In genomic region chr17:34199932-34200534, GRCh38 we compare ENCODE assay signal across 8 cellular contexts. TPM values are rescaled to one million over a fixed set of nuclear protein-coding genes. Genes with fewer than 3 reads are reported as not detected.
DNase-seq lines count a peak whose midpoint lies in the region; ATAC-seq and TF ChIP-seq lines count a peak whose summit lies in the region.

No MANE protein-coding gene starts in this region.

- no peaks in the 10 kb centered on the region for H3K27me3 ChIP-seq in CD4-positive, alpha-beta memory T cell (ENCODE audit: insufficient read depth, low read length)

- peak overlapping the region in 1 of 8 donors; percentile 41 for H3K4me3 Mint-ChIP-seq in CD4-positive, alpha-beta memory T cell
- H3K4me3 Mint-ChIP-seq in immature natural killer cell, result no peak overlapping the region

- ATAC-seq in GM18909 (IDR thresholded peaks at IDR 0.05; ENCODE audit: poor library complexity, unreplicated experiment), result no peak

- no peaks in the 10 kb centered on the region for H3K9me3 ChIP-seq in CD4-positive, alpha-beta memory T cell (ENCODE audit: control insufficient read depth in 1 of 2, low read length in 2 of 2)

- no peaks in the 10 kb centered on the region for H3K4me1 ChIP-seq in CD4-positive, alpha-beta memory T cell (ENCODE audit: insufficient read depth, low read length)

- H3K9me3 Mint-ChIP-seq in CD4-positive, alpha-beta memory T cell, result peaks cover 0 to 2% (median 0%) of the 10 kb centered on the region in 8 donors
- no peaks in the 10 kb centered on the region for H3K9me3 Mint-ChIP-seq in immature natural killer cell

- H3K27me3 Mint-ChIP-seq in CD4-positive, alpha-beta memory T cell, result peaks cover 14 to 24% of the 10 kb centered on the region in 2 donors
- H3K27me3 Mint-ChIP-seq in immature natural killer cell (ENCODE audit: low read depth in 3 of 3), result peaks cover 2 to 4% (median 4%) of the 10 kb centered on the region in 3 donors

- H3K4me3 ChIP-seq in CD4-positive, alpha-beta memory T cell (ENCODE audit: low read length in 2 of 2), result no peak overlapping the region

- H3K36me3 ChIP-seq in CD4-positive, alpha-beta memory T cell (ENCODE audit: insufficient read depth, low read length), result no peaks in the 10 kb centered on the region

- CTCF ChIA-PET in CD4-positive, alpha-beta memory T cell (lab: Charles Lee; ENCODE audit: partially characterized antibody), result interaction anchor here (0.7 to 4.1 kb wide), 8 partner anchors 8 to 920 kb away, joined by 3 to 40 read pairs (median 4); partner anchors contain the start of genes CCL1 and RAD51D

- peaks cover 4 to 6% (median 5%) of the 10 kb centered on the region in 4 donors for H3K4me1 Mint-ChIP-seq in CD4-positive, alpha-beta memory T cell
- H3K4me1 Mint-ChIP-seq in immature natural killer cell, result no peaks in the 10 kb centered on the region

- no peak overlapping the region for H3K27ac ChIP-seq in CD4-positive, alpha-beta memory T cell (ENCODE audit: low read depth, low read length)
- H3K27ac ChIP-seq in VCaP, result no peak overlapping the region

- in situ Hi-C loops in T47D (cut with HindIII; ENCODE audit: low pct_unique_long_range_greater_than_20kb, low sequenced_read_pairs), result no loop called here

- DNase-seq in CD4-positive, alpha-beta memory T cell, result peak; percentile 60 to 66 (median 64)
- peak; percentile 80 for DNase-seq in H4 (ENCODE audit: low spot score)
- DNase-seq in NCI-H2171 (lab: John Stamatoyannopoulos, UW), result peak; percentile 76
- peak; percentile 66 to 90 for DNase-seq in T47D (ENCODE audit: low read depth in 1 of 2, low spot score in 1 of 2)
- DNase-seq in immature natural killer cell, result peak; percentile 54 to 60 (median 55)
- DNase-seq in stimulated activated CD4-positive, alpha-beta T cell treated with anti-CD3 and anti-CD28 coated beads, Interleukin-15, amount 100 ng/mL, for 24 hours, result peak; percentile 76

- H3K36me3 Mint-ChIP-seq in CD4-positive, alpha-beta memory T cell, result no peaks in the 10 kb centered on the region
- no peaks in the 10 kb centered on the region for H3K36me3 Mint-ChIP-seq in immature natural killer cell

- H3K27ac Mint-ChIP-seq in CD4-positive, alpha-beta memory T cell, result peak overlapping the region in 1 of 7 donors; percentile 14
- H3K27ac Mint-ChIP-seq in immature natural killer cell, result no peak overlapping the region

- peak; percentile 100 for TF ChIP-seq CTCF in VCaP (conservative IDR thresholded peaks at IDR 0.05)

- POLR2A ChIA-PET in CD4-positive, alpha-beta memory T cell (lab: Charles Lee; ENCODE audit: partially characterized antibody), result no interaction called here

- intact Hi-C loops in CD4-positive, alpha-beta memory T cell (cut with micrococcal nuclease), result no loop called here

RNA-seq across cellular contexts. Expression of gene CCL2, which starts 55.1 kb away (rescaled TPM):
- 10 to 100 TPM; 16.7 to 20.7 TPM for total RNA-seq in CD4-positive, alpha-beta memory T cell
- not detected for polyA plus RNA-seq in CD4-positive, alpha-beta memory T cell
- total RNA-seq in H4 (2014; rRNA removed; shearing (Covaris generic)), result 64.2 and 86.8 TPM in 2 replicates
- under 1 TPM in 1 of 3 donors, not detected in 2; 0.51 TPM for polyA plus RNA-seq in immature natural killer cell
